17 cellular contexts compared by ENCODE assay signal in the genomic region with DNA sequence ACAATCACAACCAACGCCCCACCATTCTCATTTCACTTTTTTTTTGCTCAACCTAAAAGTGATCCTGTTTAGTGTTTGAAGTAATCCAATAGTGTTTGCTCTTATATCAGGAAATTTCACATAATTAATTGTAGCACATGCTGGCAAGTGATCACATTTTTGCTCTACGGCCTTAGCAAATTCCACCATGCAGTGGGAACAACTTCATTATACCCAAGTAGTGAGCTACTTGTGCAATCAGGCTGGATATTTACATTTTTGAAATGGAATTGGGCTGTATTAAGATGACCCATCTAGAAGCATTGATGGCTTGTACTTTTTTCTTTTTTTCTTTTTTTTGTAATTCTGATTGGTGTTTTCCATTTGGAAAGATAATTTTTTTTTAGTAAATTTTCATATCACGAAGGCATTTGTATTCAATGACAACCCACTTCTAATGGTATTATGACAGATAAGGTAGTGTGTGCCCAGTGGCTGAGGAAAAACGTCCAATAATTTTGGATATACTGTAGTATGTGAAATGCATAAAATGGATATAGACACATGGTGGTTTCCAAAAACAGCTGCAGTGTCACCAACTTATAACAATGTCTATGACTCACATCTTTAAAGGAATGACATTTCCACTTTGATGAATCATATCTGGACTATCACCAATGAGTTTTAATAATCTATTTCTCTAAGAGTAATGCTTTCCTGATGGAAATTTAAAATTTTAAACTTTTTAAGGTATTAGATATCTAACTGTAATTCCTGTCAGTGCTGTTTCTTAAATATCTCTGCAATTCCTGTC.
DNase-seq lines count a peak whose midpoint lies in the region; ATAC-seq, FAIRE-seq and TF ChIP-seq lines count a peak whose summit lies in the region.
"Had no signal": no experiment of that assay in that cellular context is flagged by ENCODE, and none has a peak within 500 bp of the region (broad histone marks: within the 10 kb centered on the region; RNA-seq: fewer than 3 reads in every experiment).

No MANE protein-coding gene starts in this region.

- H3K36me3 ChIP-seq in bronchial epithelial cell (ENCODE audit: control insufficient read depth, insufficient read depth, low read length) (no peaks in the 10 kb centered on the region), left lung (no peaks in the 10 kb centered on the region)
- H3K36me3 ChIP-seq: SJCRH30, uterus had no signal

- TF ChIP-seq RAD21 in A549 (conservative IDR thresholded peaks at IDR 0.05 in 1 of 2, IDR thresholded peaks at IDR 0.05 in 1 of 2): no peak

- TF ChIP-seq CTCF in A549 (IDR thresholded peaks at IDR 0.05): no peak
- TF ChIP-seq CTCF in bronchial epithelial cell (IDR thresholded peaks at IDR 0.05; ENCODE audit: insufficient read depth, low read length, severe bottlenecking): no peak
- TF ChIP-seq CTCF in left lung (IDR thresholded peaks at IDR 0.05): no peak
- no peak for TF ChIP-seq CTCF in MCF 10A (IDR thresholded peaks at IDR 0.05; ENCODE audit: unreplicated experiment)

- H3K9me3 ChIP-seq in A549 (no peaks in the 10 kb centered on the region), left lung (no peaks in the 10 kb centered on the region)
- H3K9me3 ChIP-seq: SJCRH30, uterus had no signal

- H3K36me3 Mint-ChIP-seq in MCF 10A (ENCODE audit: insufficient read depth, unreplicated experiment): no peaks in the 10 kb centered on the region

- FAIRE-seq in A549 (lab: Jason Lieb, UNC) (no peak), HTR-8/SVneo (lab: Jason Lieb, UNC) (no peak), bronchial epithelial cell (lab: Jason Lieb, UNC) (no peak)

- peaks cover under 1% of the 10 kb centered on the region for H3K9me3 Mint-ChIP-seq in MCF 10A (ENCODE audit: unreplicated experiment)
- H3K9me3 Mint-ChIP-seq: central memory CD8-positive, alpha-beta T cell had no signal

- TF ChIP-seq EP300 in A549 (IDR thresholded peaks at IDR 0.05): no peak

- H3K4me3 Mint-ChIP-seq in MCF 10A (ENCODE audit: unreplicated experiment): no peak overlapping the region
- H3K4me3 Mint-ChIP-seq: activated naive CD8-positive, alpha-beta T cell treated with anti-CD3 and anti-CD28 coated beads, Interleukin-2, amount 50 U/mL, for 24 hours; activated T-cell treated with anti-CD3 and anti-CD28 coated beads, Interleukin-2, amount 50 U/mL, for 24 hours; central memory CD8-positive, alpha-beta T cell had no signal

- H3K4me1 Mint-ChIP-seq in MCF 10A (ENCODE audit: insufficient read depth, unreplicated experiment): peaks cover 22% of the 10 kb centered on the region
- H3K4me1 Mint-ChIP-seq: central memory CD8-positive, alpha-beta T cell had no signal

- intact Hi-C loops in left lung (cut with DNase I): no loop called here
- intact Hi-C loops in MCF 10A (cut with micrococcal nuclease): loop anchor here (2.0 kb wide), 1 partner anchor 21 kb away; no protein-coding TSS in a partner anchor

- H3K4me3 ChIP-seq in A549 (no peak overlapping the region), bronchial epithelial cell (ENCODE audit: low read depth, low read length) (no peak overlapping the region), left lung (no peak overlapping the region)
- H3K4me3 ChIP-seq: SJCRH30, uterus had no signal

- BruUV-seq in MCF 10A (replicated peaks; lab: Mats Ljungman, UMichigan): no TSS peak

- DNase-seq in A549 (ENCODE audit: low read depth in 1 of 2, low spot score in 1 of 2) (peak in 1 of 2 experiments; percentile 25), HTR-8/SVneo (ENCODE audit: insufficient read length, low spot score) (peak; percentile 26), bronchial epithelial cell (ENCODE audit: low read depth) (peak; percentile 54), left lung (no peak), MCF 10A (ENCODE audit: unreplicated experiment) (no peak), occipital lobe (lab: John Stamatoyannopoulos, UW) (no peak)
- DNase-seq in activated T-cell treated with anti-CD3 and anti-CD28 coated beads, Interleukin-2, amount 50 U/mL, for 48 hours: no peak
- DNase-seq: activated naive CD8-positive, alpha-beta T cell treated with anti-CD3 and anti-CD28 coated beads, Interleukin-2, amount 50 U/mL, for 24 hours; activated T-cell treated with anti-CD3 and anti-CD28 coated beads, Interleukin-2, amount 50 U/mL, for 24 hours; kidney glomerular epithelial cell; SJCRH30; stimulated activated naive CD4-positive, alpha-beta T cell treated with Interleukin-2 at 50 U/mL for 16 hours; uterus had no signal

- ATAC-seq in A549: no peak
- no peak for ATAC-seq in left lung
- no peak for ATAC-seq in HG03378 (IDR thresholded peaks at IDR 0.05; ENCODE audit: unreplicated experiment)
- ATAC-seq: activated naive CD8-positive, alpha-beta T cell treated with anti-CD3 and anti-CD28 coated beads, Interleukin-2, amount 50 U/mL, for 24 hours had no signal

- no peaks in the 10 kb centered on the region for H3K27me3 Mint-ChIP-seq in MCF 10A (ENCODE audit: insufficient read depth, unreplicated experiment)

- H3K4me1 ChIP-seq in A549 (peaks cover 25% of the 10 kb centered on the region), left lung (peaks cover 6 to 11% of the 10 kb centered on the region in 2 donors)
- H3K4me1 ChIP-seq: parathyroid adenoma had no signal

- H3K27me3 ChIP-seq in bronchial epithelial cell (ENCODE audit: control insufficient read depth, insufficient read depth, low read length) (no peaks in the 10 kb centered on the region), left lung (peaks cover 0 to 26% of the 10 kb centered on the region in 2 donors)
- H3K27me3 ChIP-seq: SJCRH30, uterus had no signal

- CTCF ChIA-PET in A549 (lab: Yijun Ruan, JAX) (interaction anchor here (0.8 kb wide), 1 partner anchor 58 kb away, joined by 3 read pairs; no protein-coding TSS in a partner anchor), MCF 10A (lab: Yijun Ruan, JAX) (interaction anchor here (1.3 kb wide), 1 partner anchor 11 kb away, joined by 4 read pairs; no protein-coding TSS in a partner anchor)

- H3K27ac ChIP-seq in A549 (peak overlapping the region in 1 of 2 experiments; percentile 66; a peak in 3 of 6 replicates), left lung (peak overlapping the region; percentile 27 to 41)
- H3K27ac ChIP-seq: KMS-11, parathyroid adenoma, SJCRH30 had no signal

- H3K27ac Mint-ChIP-seq in MCF 10A (ENCODE audit: low read depth, unreplicated experiment): no peak overlapping the region
- H3K27ac Mint-ChIP-seq: activated naive CD8-positive, alpha-beta T cell treated with anti-CD3 and anti-CD28 coated beads, Interleukin-2, amount 50 U/mL, for 24 hours; activated T-cell treated with anti-CD3 and anti-CD28 coated beads, Interleukin-2, amount 50 U/mL, for 24 hours had no signal

- peak overlapping the region; percentile 8; the same call in 1 of the 3 replicates for H3K4me2 ChIP-seq in A549
- H3K4me2 ChIP-seq: KMS-11 had no signal

- WGBS in A549 (ENCODE audit: missing lambda C conversion rate): 69% methylated on average over 4 of the region's 4 CpGs

- POLR2A ChIA-PET in A549 (lab: Yijun Ruan, JAX): no interaction called here
- POLR2A ChIA-PET in MCF 10A (lab: Yijun Ruan, JAX): interaction anchor here (0.5 to 0.7 kb wide), 3 partner anchors 8 to 144 kb away, joined by 3 to 4 read pairs (median 3); no protein-coding TSS in a partner anchor

- no peak for TF ChIP-seq POLR2A in A549 (IDR thresholded peaks at IDR 0.05; ENCODE audit: low read length)

TF ChIP-seq in A549, 52 proteins besides CTCF, POLR2A, EP300 and RAD21:
- no peak for TF ChIP-seq E2F6 (IDR thresholded peaks at IDR 0.05; ENCODE audit: borderline replicate concordance, low read depth)
- no peak for TF ChIP-seq PBX3 (IDR thresholded peaks at IDR 0.05)
- TF ChIP-seq JUNB (IDR thresholded peaks at IDR 0.05): 0 out of 2 replicates have a peak, but pooled peaks have one; percentile 31
- peak; percentile 36; the same call in 1 of the 2 replicates for TF ChIP-seq FOSL2 (IDR thresholded peaks at IDR 0.05)
- peak; percentile 70 for TF ChIP-seq FOSL2 (CRISPR knock-in tag; IDR thresholded peaks at IDR 0.05)
- no peak for TF ChIP-seq MAFK (IDR thresholded peaks at IDR 0.05; ENCODE audit: partially characterized antibody)
- no peak for TF ChIP-seq JUN (IDR thresholded peaks at IDR 0.05)
- TF ChIP-seq MYC (IDR thresholded peaks at IDR 0.05; ENCODE audit: borderline replicate concordance, low read length): no peak
- TF ChIP-seq NFE2L2 (conservative IDR thresholded peaks at IDR 0.05; ENCODE audit: low read length): no peak
TF ChIP-seq in A549: peak in this region for 2.

Comparison
In these comparisons a context has a peak if more than half of its experiments do, and no peak if none do; other contexts are left out.
1. DNase-seq: peak in HTR-8/SVneo (single experiment) and bronchial epithelial cell (single experiment); none in left lung (0 of 2), MCF 10A (single experiment), occipital lobe (single experiment) and activated T-cell treated with anti-CD3 and anti-CD28 coated beads, Interleukin-2, amount 50 U/mL, for 48 hours (0 of 2).